In genomic region chr2:233245406-233245805, GRCh38 we compare ENCODE assay signal across 15 cellular contexts.
"Had no signal": no experiment of that assay in that cellular context is flagged by ENCODE, and none has a peak within 500 bp of the region (broad histone marks: within the 10 kb centered on the region; RNA-seq: fewer than 3 reads in every experiment).

No MANE protein-coding gene starts in this region.

- H3K27ac ChIP-seq: ascending aorta, dorsolateral prefrontal cortex, SK-N-MC, stomach had no signal

- H3K9me3 ChIP-seq: ascending aorta, left lung, stomach had no signal

- H3K4me3 ChIP-seq: ascending aorta, dorsolateral prefrontal cortex, left lung, SK-N-MC, stomach had no signal

- H3K4me3 Mint-ChIP-seq: activated B cell treated with CpG ODN at 0.5 μM for 24 hours, memory B cell, nephron progenitor cell, T-helper 17 cell had no signal

- H3K27ac Mint-ChIP-seq: activated B cell treated with CpG ODN at 0.5 μM for 24 hours, memory B cell, nephron progenitor cell had no signal

- H3K36me3 ChIP-seq: ascending aorta, left lung, stomach had no signal

- DNase-seq: activated B cell treated with CpG ODN at 0.5 μM for 24 hours; activated CD4-positive, alpha-beta T cell treated with anti-CD3 and anti-CD28 coated beads, Interleukin-2, amount 50 U/mL, for 1 hour; activated T-cell treated with anti-CD3 and anti-CD28 coated beads for 4 hours; dorsolateral prefrontal cortex; head of caudate nucleus; left lung; nephron progenitor cell; stimulated activated CD4-positive, alpha-beta T cell treated with anti-CD3 and anti-CD28 coated beads, Interleukin-15, amount 100 ng/mL, for 24 hours; stimulated activated CD4-positive, alpha-beta T cell treated with anti-CD3 and anti-CD28 coated beads, Interleukin-4, amount 100 ng/mL, for 24 hours; stomach; T-helper 17 cell had no signal

- H3K9me3 Mint-ChIP-seq: activated B cell treated with CpG ODN at 0.5 μM for 24 hours, memory B cell had no signal

- H3K4me1 ChIP-seq: ascending aorta had no signal

- H3K27me3 ChIP-seq: ascending aorta, dorsolateral prefrontal cortex, left lung, stomach had no signal

- H3K27me3 Mint-ChIP-seq: activated B cell treated with CpG ODN at 0.5 μM for 24 hours, memory B cell, T-helper 17 cell had no signal

- H3K36me3 Mint-ChIP-seq: memory B cell had no signal

- H3K4me1 Mint-ChIP-seq: nephron progenitor cell had no signal

- ATAC-seq: activated naive CD4-positive, alpha-beta T cell treated with anti-CD3 and anti-CD28 coated beads, Interleukin-2, amount 50 U/mL, for 72 hours; left lung; T-helper 17 cell had no signal
